ENCODE assay signal across 7 cellular contexts in the genomic region with DNA sequence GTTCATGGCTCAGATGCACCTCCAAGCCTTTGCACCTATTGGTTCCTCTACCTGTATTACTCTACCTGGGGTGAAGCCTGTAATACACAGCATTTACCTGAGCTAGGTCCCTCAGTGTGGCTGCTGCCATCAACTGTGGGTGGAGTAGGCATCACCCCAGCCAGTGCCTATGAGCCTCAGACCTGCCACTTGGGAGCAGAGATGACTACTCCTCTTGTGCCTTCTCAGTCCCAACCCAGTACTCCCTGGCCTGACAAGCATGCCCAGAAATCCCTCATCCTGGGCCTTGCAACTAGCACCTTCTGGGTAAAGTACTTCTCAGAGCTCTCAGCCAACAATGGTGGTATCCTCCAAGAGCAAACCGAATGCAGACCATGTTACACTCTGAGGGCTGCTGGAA. TPM values are rescaled to one million over a fixed set of nuclear protein-coding genes. Genes with fewer than 3 reads are reported as not detected.
A peak's percentile ranks its signal among the peaks of the same experiment; 100 is the strongest.
DNase-seq lines count a peak whose midpoint lies in the region; ATAC-seq and TF ChIP-seq lines count a peak whose summit lies in the region.
"Not testable (repeated sequence)": the region's sequence is repeated elsewhere in the genome, so short reads cannot be mapped to it uniquely, and the experiment has no call there.

No MANE protein-coding gene starts in this region.

- not testable (repeated sequence) for H3K27ac ChIP-seq in DND-41 (ENCODE audit: low read length); GM23338 (ENCODE audit: low read depth); neuronal stem cell (replicated peaks; ENCODE audit: low read length)

- not testable (repeated sequence) for H3K27me3 Mint-ChIP-seq in GM23338 (ENCODE audit: insufficient read depth, low read depth, poor library complexity); WTC11 (ENCODE audit: low read depth); progenitor cell of endocrine pancreas

- H2BK120ac ChIP-seq in neuronal stem cell (ENCODE audit: low read depth, low read length): not testable (repeated sequence)

- not testable (repeated sequence) for H2AFZ ChIP-seq in DND-41 (ENCODE audit: low read depth, low read length); GM23338; neuronal stem cell (ENCODE audit: low read length)

- H3K27me3 ChIP-seq in DND-41 (ENCODE audit: insufficient read depth, low read length, poor library complexity); GM23338 (ENCODE audit: insufficient read depth); neuronal stem cell (ENCODE audit: control insufficient read depth in 3 of 3, insufficient read depth in 3 of 3, low read depth in 1 of 3, low read length in 3 of 3): not testable (repeated sequence)

- not testable (repeated sequence) for H2BK5ac ChIP-seq in neuronal stem cell (ENCODE audit: low read length)

- not testable (repeated sequence) for H4K8ac ChIP-seq in neuronal stem cell (ENCODE audit: low read depth, low read length)

- H3K14ac ChIP-seq in neuronal stem cell (ENCODE audit: low read length): not testable (repeated sequence)

- not testable (repeated sequence) for H3K4ac ChIP-seq in neuronal stem cell (ENCODE audit: low read length)

- not testable (repeated sequence) for H3K4me1 ChIP-seq in DND-41 (ENCODE audit: insufficient read depth, low read length); neuronal stem cell (ENCODE audit: control insufficient read depth in 2 of 2, insufficient read depth in 1 of 2, low read depth in 1 of 2, low read length in 2 of 2)
- peaks cover 21% of the 10 kb centered on the region for H3K4me1 ChIP-seq in GM23338 (ENCODE audit: insufficient read depth)

- H3K9ac ChIP-seq in DND-41 (ENCODE audit: low read depth, low read length): not testable (repeated sequence)
- H3K9ac ChIP-seq in neuronal stem cell (ENCODE audit: low read depth, low read length, poor library complexity): peak overlapping the region; percentile 21

- not testable (repeated sequence) for H3K9me3 ChIP-seq in DND-41 (ENCODE audit: insufficient read depth, low read length, severe bottlenecking); neuronal stem cell (replicated peaks in 1 of 2; ENCODE audit: control insufficient read depth in 2 of 2, insufficient read depth in 1 of 2, low read depth in 1 of 2, low read length in 2 of 2)

- not testable (repeated sequence) for H3F3A ChIP-seq in GM23338 (replicated peaks; ENCODE audit: low read depth)

- not testable (repeated sequence) for H3K23ac ChIP-seq in neuronal stem cell (ENCODE audit: low read depth, low read length, poor library complexity)

- not testable (repeated sequence) for H3K9me2 ChIP-seq in GM23338 (ENCODE audit: insufficient read depth)

- H3K4me1 Mint-ChIP-seq in GM23338 (peaks cover 28% of the 10 kb centered on the region), WTC11 (peaks cover 34% of the 10 kb centered on the region), progenitor cell of endocrine pancreas (ENCODE audit: low read depth) (peaks cover 18% of the 10 kb centered on the region)

- H3K9me3 Mint-ChIP-seq in GM23338; WTC11; progenitor cell of endocrine pancreas (ENCODE audit: low read depth): not testable (repeated sequence)

- CTCF ChIA-PET in WTC11 (lab: Charles Lee): not testable (repeated sequence)

- not testable (repeated sequence) for H3K27ac Mint-ChIP-seq in GM23338, WTC11
- peak overlapping the region; percentile 69 for H3K27ac Mint-ChIP-seq in progenitor cell of endocrine pancreas

- H3K4me3 Mint-ChIP-seq in GM23338; WTC11; progenitor cell of endocrine pancreas (ENCODE audit: low read depth): not testable (repeated sequence)

- H3K4me2 ChIP-seq in DND-41 (ENCODE audit: insufficient read depth, low read length); GM23338; neuronal stem cell (ENCODE audit: insufficient read depth, low read length, poor library complexity, severe bottlenecking): not testable (repeated sequence)

- POLR2A ChIA-PET in WTC11 (lab: Charles Lee): not testable (repeated sequence)

- not testable (repeated sequence) for TF ChIP-seq CTCF in DND-41 (IDR thresholded peaks at IDR 0.05; ENCODE audit: borderline replicate concordance, extremely low read depth, low read length, poor library complexity, severe bottlenecking); GM23338 (conservative IDR thresholded peaks at IDR 0.05; ENCODE audit: low read depth in 2 of 2); WTC11 (IDR thresholded peaks at IDR 0.05); progenitor cell of endocrine pancreas (IDR thresholded peaks at IDR 0.05; ENCODE audit: unreplicated experiment)

- H3K4me3 ChIP-seq in DND-41 (ENCODE audit: low read depth in 1 of 2, low read length in 2 of 2); GM23338; neuronal stem cell (ENCODE audit: low read length in 2 of 2): not testable (repeated sequence)

- not testable (repeated sequence) for H3K18ac ChIP-seq in neuronal stem cell (ENCODE audit: low read length)

- DNase-seq in DND-41; GM23338 (ENCODE audit: low spot score); WTC11 (ENCODE audit: low spot score); neuronal stem cell (ENCODE audit: low spot score); progenitor cell of endocrine pancreas (ENCODE audit: low spot score, unreplicated experiment): not testable (repeated sequence)
- DNase-seq in islet precursor cell: peak; percentile 15

- peaks cover 10% of the 10 kb centered on the region; the same call in 2 of the 3 replicates for H3K36me3 Mint-ChIP-seq in GM23338 (ENCODE audit: low read depth)
- H3K36me3 Mint-ChIP-seq in WTC11: peaks cover 17% of the 10 kb centered on the region
- H3K36me3 Mint-ChIP-seq in progenitor cell of endocrine pancreas (ENCODE audit: insufficient read depth): peaks cover 21% of the 10 kb centered on the region

- not testable (repeated sequence) for H2BK12ac ChIP-seq in neuronal stem cell (ENCODE audit: low read length)

- H3K79me1 ChIP-seq in neuronal stem cell (ENCODE audit: low read depth, low read length): not testable (repeated sequence)

- H3K36me3 ChIP-seq in DND-41 (ENCODE audit: insufficient read depth, low read length) (peaks cover 37% of the 10 kb centered on the region), neuronal stem cell (replicated peaks in 1 of 2; ENCODE audit: control insufficient read depth in 2 of 2, insufficient read depth in 2 of 2, low read length in 2 of 2) (peaks cover 3 to 56% of the 10 kb centered on the region in 2 donors)
- not testable (repeated sequence) for H3K36me3 ChIP-seq in GM23338 (ENCODE audit: insufficient read depth)

- 0 out of 3 replicates have a peak, but pooled peaks have one; percentile 24 for ATAC-seq in DND-41 (ENCODE audit: insufficient read depth, low read depth)
- ATAC-seq in GM23338: peak; percentile 59
- ATAC-seq in WTC11: peak; percentile 68
- ATAC-seq in esophagus mucosa: peak; percentile 14

- not testable (repeated sequence) for H2AK5ac ChIP-seq in neuronal stem cell (ENCODE audit: low read depth, low read length)

- H2BK15ac ChIP-seq in neuronal stem cell (ENCODE audit: low read length): not testable (repeated sequence)

- no CpG with 5 or more reads among the region's 1 CpG for WGBS in neuronal stem cell (ENCODE audit: extremely low coverage in 2 of 2, insufficient read length in 2 of 2, insufficient replicate concordance in 1 of 2), 2 donors

- H3K79me2 ChIP-seq in DND-41 (ENCODE audit: insufficient read depth, low read length): peaks cover 43% of the 10 kb centered on the region
- peaks cover 17% of the 10 kb centered on the region for H3K79me2 ChIP-seq in GM23338 (replicated peaks; ENCODE audit: insufficient read depth)

- not testable (repeated sequence) for H4K91ac ChIP-seq in neuronal stem cell (ENCODE audit: low read depth, low read length, poor library complexity)

- not testable (repeated sequence) for H4K20me1 ChIP-seq in DND-41 (ENCODE audit: insufficient read depth, low read length); GM23338 (replicated peaks; ENCODE audit: insufficient read depth)

RNA-seq across cellular contexts. Expression of a gene that starts 18.1 kb away (rescaled TPM):
- 15.7 and 18.9 TPM in 2 replicates for total RNA-seq in GM23338 (2014; rRNA removed; shearing (Covaris generic))
- 7.7 and 11.7 TPM in 2 replicates for polyA plus RNA-seq in GM23338 (2016; fragmentation: Nextera tagmentation; extraction: Ambion mirVana)
- total RNA-seq in WTC11 (2021): 9.0 to 13.1 TPM (median 9.3 TPM) in 3 replicates
- 7.9 TPM for total RNA-seq in esophagus mucosa
- polyA plus RNA-seq in neuronal stem cell (2013, experiment 1 of 2): 2.7 TPM
- 2.4 TPM for polyA plus RNA-seq in neuronal stem cell (2013, experiment 2 of 2)
- total RNA-seq in progenitor cell of endocrine pancreas: 27.2 and 27.9 TPM in 2 replicates

RNA-seq across cellular contexts. Expression of a gene that starts 27.1 kb away (rescaled TPM):
- total RNA-seq in GM23338 (2014; rRNA removed; shearing (Covaris generic)): 12.5 and 16.9 TPM in 2 replicates
- polyA plus RNA-seq in GM23338 (2016; fragmentation: Nextera tagmentation; extraction: Ambion mirVana): 5.2 and 7.2 TPM in 2 replicates
- total RNA-seq in WTC11 (2021) (13.6 to 16.4 TPM (median 15.4 TPM) in 3 replicates), esophagus mucosa (9.4 TPM), progenitor cell of endocrine pancreas (33.1 and 33.2 TPM in 2 replicates)
- 5.9 TPM for polyA plus RNA-seq in neuronal stem cell (2013, experiment 1 of 2)
- 5.9 TPM for polyA plus RNA-seq in neuronal stem cell (2013, experiment 2 of 2)

RNA-seq across cellular contexts. Expression of a gene that starts 33.5 kb away (rescaled TPM):
- 62.0 and 69.9 TPM in 2 replicates for total RNA-seq in GM23338 (2014; rRNA removed; shearing (Covaris generic))
- 13.7 and 16.6 TPM in 2 replicates for polyA plus RNA-seq in GM23338 (2016; fragmentation: Nextera tagmentation; extraction: Ambion mirVana)
- total RNA-seq in WTC11 (2021): 39.9 to 43.2 TPM (median 41.7 TPM) in 3 replicates
- total RNA-seq in esophagus mucosa: 9.3 TPM
- polyA plus RNA-seq in neuronal stem cell (2013, experiment 1 of 2): 5.1 TPM
- 5.3 TPM for polyA plus RNA-seq in neuronal stem cell (2013, experiment 2 of 2)
- 24.9 and 29.8 TPM in 2 replicates for total RNA-seq in progenitor cell of endocrine pancreas

RNA-seq across cellular contexts. Expression of a gene that starts 50.0 kb away (rescaled TPM):
- total RNA-seq in GM23338 (2014; rRNA removed; shearing (Covaris generic)): 19.4 and 22.6 TPM in 2 replicates
- polyA plus RNA-seq in GM23338 (2016; fragmentation: Nextera tagmentation; extraction: Ambion mirVana): 4.7 and 5.9 TPM in 2 replicates
- total RNA-seq in WTC11 (2021) (14.3 to 16.9 TPM (median 16.4 TPM) in 3 replicates), esophagus mucosa (6.8 TPM), progenitor cell of endocrine pancreas (32.8 and 35.3 TPM in 2 replicates)
- 21.6 TPM for polyA plus RNA-seq in neuronal stem cell (2013, experiment 1 of 2)
- polyA plus RNA-seq in neuronal stem cell (2013, experiment 2 of 2): 22.0 TPM

RNA-seq across cellular contexts. Expression of a gene that starts 53.1 kb away (rescaled TPM):
- 31.8 and 38.7 TPM in 2 replicates for total RNA-seq in GM23338 (2014; rRNA removed; shearing (Covaris generic))
- polyA plus RNA-seq in GM23338 (2016; fragmentation: Nextera tagmentation; extraction: Ambion mirVana): 12.8 and 13.6 TPM in 2 replicates
- total RNA-seq in WTC11 (2021) (46.6 to 57.0 TPM (median 47.0 TPM) in 3 replicates), esophagus mucosa (16.3 TPM), progenitor cell of endocrine pancreas (88.4 and 93.7 TPM in 2 replicates)
- 14.0 TPM for polyA plus RNA-seq in neuronal stem cell (2013, experiment 1 of 2)
- polyA plus RNA-seq in neuronal stem cell (2013, experiment 2 of 2): 15.1 TPM

Comparison
In these comparisons a context has a peak if more than half of its experiments do, and no peak if none do; other contexts are left out.
1. ATAC-seq: peak in every context shown above with its lines; median percentile 68 in WTC11; 59 in GM23338; 24 in DND-41; 14 in esophagus mucosa.